In genomic region chr9:107172160-107172978, GRCh38 we compare ENCODE assay signal across 8 cellular contexts.
DNase-seq lines count a peak whose midpoint lies in the region; ATAC-seq, FAIRE-seq and TF ChIP-seq lines count a peak whose summit lies in the region.

No MANE protein-coding gene starts in this region.

- H3K27ac ChIP-seq in A549 (no peak overlapping the region), body of pancreas (no peak overlapping the region)

- ATAC-seq in A549 (peak; percentile 89 to 96), GM18505 (IDR thresholded peaks at IDR 0.05; ENCODE audit: unreplicated experiment) (peak; percentile 65), HG02943 (IDR thresholded peaks at IDR 0.05; ENCODE audit: low read depth, unreplicated experiment) (peak; percentile 76), body of pancreas (peak; percentile 73)

- no peaks in the 10 kb centered on the region for H3K9me3 ChIP-seq in A549
- no peaks in the 10 kb centered on the region for H3K9me3 ChIP-seq in body of pancreas

- intact Hi-C loops in body of pancreas (cut with DNase I): no loop called here

- POLR2A ChIA-PET in A549 (lab: Yijun Ruan, JAX): no interaction called here

- no peaks in the 10 kb centered on the region for H3K27me3 ChIP-seq in body of pancreas

- CTCF ChIA-PET in A549 (lab: Yijun Ruan, JAX): interaction anchor here (0.5 to 2.8 kb wide), 28 partner anchors 8 to 1332 kb away, joined by 3 to 13 read pairs (median 4); no protein-coding TSS in a partner anchor

- 45% methylated on average over 4 of the region's 4 CpGs for WGBS in A549 (ENCODE audit: missing lambda C conversion rate)
- WGBS in body of pancreas, 2 donors: 49% methylated on average over 4 of the region's 4 CpGs

- TF ChIP-seq EP300 in A549 (IDR thresholded peaks at IDR 0.05): no peak

- no peak overlapping the region for H3K4me2 ChIP-seq in A549

- no peaks in the 10 kb centered on the region for H3K36me3 ChIP-seq in body of pancreas (replicated peaks in 1 of 2; ENCODE audit: insufficient read depth in 1 of 2, low read depth in 2 of 2)

- no peak overlapping the region for H3K4me3 ChIP-seq in A549
- H3K4me3 ChIP-seq in body of pancreas: no peak overlapping the region

- DNase-seq in A549 (ENCODE audit: low read depth in 1 of 2, low spot score in 1 of 2) (peak; percentile 35 to 75), NCI-H146 treated with DMSO at 0.1 percent for 48 hours (lab: John Stamatoyannopoulos, UW; ENCODE audit: unreplicated experiment) (peak; percentile 43), T-helper 9 cell (peak; percentile 23), body of pancreas (peak; percentile 74 to 80 (median 76)), iPS-NIHi11 (ENCODE audit: low spot score) (peak; percentile 70)
- peak; percentile 42 for DNase-seq in stimulated activated CD4-positive, alpha-beta T cell treated with anti-CD3 and anti-CD28 coated beads, Interleukin-12 subunit alpha, Interleukin-12 subunit beta, amount 100 ng/mL, for 4 hours

- TF ChIP-seq POLR2A in A549 (IDR thresholded peaks at IDR 0.05; ENCODE audit: low read length) (no peak), GM18505 (IDR thresholded peaks at IDR 0.05; ENCODE audit: borderline replicate concordance, extremely low read depth, insufficient read depth, insufficient read length) (no peak), body of pancreas (IDR thresholded peaks at IDR 0.05) (no peak)

- peak; percentile 98 for FAIRE-seq in A549 (lab: Jason Lieb, UNC)

- TF ChIP-seq CTCF in A549 (IDR thresholded peaks at IDR 0.05) (peak; percentile 88), body of pancreas (IDR thresholded peaks at IDR 0.05) (peak; percentile 54 to 87 (median 82))

- H3K4me1 ChIP-seq in A549 (no peaks in the 10 kb centered on the region), body of pancreas (no peaks in the 10 kb centered on the region)

- TF ChIP-seq RAD21 in A549 (conservative IDR thresholded peaks at IDR 0.05 in 1 of 2, IDR thresholded peaks at IDR 0.05 in 1 of 2): peak; percentile 89 to 92

TF ChIP-seq in A549, 52 proteins besides CTCF, POLR2A, EP300 and RAD21:
- peak; percentile 86 for TF ChIP-seq SMC3 (IDR thresholded peaks at IDR 0.05)
- TF ChIP-seq ESRRA (IDR thresholded peaks at IDR 0.05; ENCODE audit: borderline replicate concordance, low read length): no peak
TF ChIP-seq in A549: peak in this region for 1.

Comparison
In these comparisons a context has a peak if more than half of its experiments do, and no peak if none do; other contexts are left out.
1. DNase-seq: peak in every context shown above with its lines; median percentile 76 in body of pancreas; 70 in iPS-NIHi11; 55 in A549; 43 in NCI-H146 treated with DMSO at 0.1 percent for 48 hours; 42 in stimulated activated CD4-positive, alpha-beta T cell treated with anti-CD3 and anti-CD28 coated beads, Interleukin-12 subunit alpha, Interleukin-12 subunit beta, amount 100 ng/mL, for 4 hours; 23 in T-helper 9 cell.